15 cellular contexts compared by ENCODE assay signal in genomic region chr15:55915876-55916567, GRCh38.
DNase-seq lines count a peak whose midpoint lies in the region; ATAC-seq and TF ChIP-seq lines count a peak whose summit lies in the region.
"Had no signal": no experiment of that assay in that cellular context is flagged by ENCODE, and none has a peak within 500 bp of the region (broad histone marks: within the 10 kb centered on the region; RNA-seq: fewer than 3 reads in every experiment).

No MANE protein-coding gene starts in this region.

- TF ChIP-seq CTCF in epithelial cell of esophagus (IDR thresholded peaks at IDR 0.05; ENCODE audit: insufficient read depth, low read depth, low read length, missing control alignments): no peak
- TF ChIP-seq CTCF in osteoblast (IDR thresholded peaks at IDR 0.05; ENCODE audit: extremely low read depth, low read depth, low read length): no peak

- no peaks in the 10 kb centered on the region for H3K9me3 ChIP-seq in osteoblast (ENCODE audit: low read depth, low read length)
- H3K9me3 ChIP-seq: thyroid gland had no signal

- H3K36me3 ChIP-seq in osteoblast (ENCODE audit: insufficient read depth, low read length): no peaks in the 10 kb centered on the region
- H3K36me3 ChIP-seq: thyroid gland had no signal

- no peaks in the 10 kb centered on the region for H4K20me1 ChIP-seq in osteoblast (ENCODE audit: insufficient read depth, low read length)

- peaks cover 50% of the 10 kb centered on the region for H3K79me2 ChIP-seq in osteoblast (ENCODE audit: insufficient read depth, low read length)

- H3K27ac ChIP-seq in osteoblast (ENCODE audit: low read depth, low read length): peak overlapping the region; percentile 72

- ATAC-seq in GM19351 (IDR thresholded peaks at IDR 0.05; ENCODE audit: unreplicated experiment): no peak
- ATAC-seq: activated CD8-positive, alpha-beta T cell treated with anti-CD3 and anti-CD28 coated beads for 36 hours had no signal

- H3K4me1 ChIP-seq in osteoblast (ENCODE audit: insufficient read depth, low read length): peaks cover 34% of the 10 kb centered on the region

- H2AFZ ChIP-seq in osteoblast (ENCODE audit: low read length): peak overlapping the region; percentile 28

- H3K27me3 ChIP-seq in osteoblast (ENCODE audit: insufficient read depth, low read length): no peaks in the 10 kb centered on the region
- H3K27me3 ChIP-seq: thyroid gland had no signal

- H3K4me3 ChIP-seq in epithelial cell of esophagus (ENCODE audit: low read length) (no peak overlapping the region), osteoblast (ENCODE audit: insufficient read depth, low read length) (peak overlapping the region; percentile 67)

- DNase-seq in AG08395 (ENCODE audit: low spot score) (peak; percentile 19), M059J (ENCODE audit: low read depth) (peak; percentile 43), epithelial cell of esophagus (ENCODE audit: low read depth) (peak; percentile 67), osteoblast (ENCODE audit: insufficient read length, low spot score, missing footprints) (no peak), inferior parietal cortex (ENCODE audit: extremely low spot score) (no peak), NCI-H774 (lab: John Stamatoyannopoulos, UW) (no peak), AML-193 (lab: John Stamatoyannopoulos, UW) (no peak)
- DNase-seq: activated CD8-positive, alpha-beta T cell treated with anti-CD3 and anti-CD28 coated beads for 36 hours; activated effector memory CD4-positive, alpha-beta T cell treated with anti-CD3 and anti-CD28 coated beads, Interleukin-2, amount 50 U/mL, for 16 hours; DND-41; NCI-H1694 treated with DMSO at 0.1 percent for 48 hours; NCI-H748 treated with DMSO at 0.1 percent for 48 hours; SHP77 had no signal

- peak overlapping the region; percentile 84 for H3K4me2 ChIP-seq in osteoblast (ENCODE audit: insufficient read depth, low read length)

Comparison
In these comparisons a context has a peak if more than half of its experiments do, and no peak if none do; other contexts are left out.
1. DNase-seq: peak in AG08395 (single experiment), M059J (single experiment) and epithelial cell of esophagus (single experiment); none in osteoblast (single experiment), inferior parietal cortex (single experiment), NCI-H774 (single experiment) and AML-193 (0 of 2).